1 cellular context compared by ENCODE assay signal in genomic region chr1:26483980-26484379, GRCh38.
TF ChIP-seq lines count a peak whose summit lies in the region.

No MANE protein-coding gene starts in this region.

TF ChIP-seq in IMR-90, 13 proteins besides CTCF, POLR2A, EP300 and RAD21:
- TF ChIP-seq NFE2L2 (IDR thresholded peaks at IDR 0.05; ENCODE audit: low read depth, low read length) (peak; percentile 46; the same call in 1 of the 2 replicates), FOS (IDR thresholded peaks at IDR 0.05; ENCODE audit: low read depth, low read length) (no peak)
